1 cellular context compared by ENCODE assay signal in the genomic region with DNA sequence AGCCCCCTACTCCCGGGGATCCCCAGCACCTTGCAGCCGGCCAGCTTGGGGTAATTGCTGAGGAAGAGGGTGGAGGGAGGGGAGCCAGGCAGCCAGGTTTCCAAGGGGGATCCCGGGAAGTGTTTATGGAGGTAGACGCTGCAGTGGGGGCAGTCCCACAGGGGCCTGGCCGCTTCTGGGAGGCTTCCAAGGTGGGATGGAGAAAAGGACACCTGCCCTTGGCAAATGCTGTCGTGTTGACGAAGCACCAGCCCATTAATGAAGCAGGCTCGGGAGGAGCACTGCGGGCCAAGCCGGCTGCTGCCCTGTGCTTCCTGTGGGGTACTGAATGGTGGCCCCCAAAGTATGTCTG.
A peak's percentile ranks its signal among the peaks of the same experiment; 100 is the strongest.
TF ChIP-seq lines count a peak whose summit lies in the region.

No MANE protein-coding gene starts in this region.

TF ChIP-seq in HepG2, 621 proteins besides CTCF, POLR2A, EP300 and RAD21 (continued from another document):
- TF ChIP-seq, protein P1, sequence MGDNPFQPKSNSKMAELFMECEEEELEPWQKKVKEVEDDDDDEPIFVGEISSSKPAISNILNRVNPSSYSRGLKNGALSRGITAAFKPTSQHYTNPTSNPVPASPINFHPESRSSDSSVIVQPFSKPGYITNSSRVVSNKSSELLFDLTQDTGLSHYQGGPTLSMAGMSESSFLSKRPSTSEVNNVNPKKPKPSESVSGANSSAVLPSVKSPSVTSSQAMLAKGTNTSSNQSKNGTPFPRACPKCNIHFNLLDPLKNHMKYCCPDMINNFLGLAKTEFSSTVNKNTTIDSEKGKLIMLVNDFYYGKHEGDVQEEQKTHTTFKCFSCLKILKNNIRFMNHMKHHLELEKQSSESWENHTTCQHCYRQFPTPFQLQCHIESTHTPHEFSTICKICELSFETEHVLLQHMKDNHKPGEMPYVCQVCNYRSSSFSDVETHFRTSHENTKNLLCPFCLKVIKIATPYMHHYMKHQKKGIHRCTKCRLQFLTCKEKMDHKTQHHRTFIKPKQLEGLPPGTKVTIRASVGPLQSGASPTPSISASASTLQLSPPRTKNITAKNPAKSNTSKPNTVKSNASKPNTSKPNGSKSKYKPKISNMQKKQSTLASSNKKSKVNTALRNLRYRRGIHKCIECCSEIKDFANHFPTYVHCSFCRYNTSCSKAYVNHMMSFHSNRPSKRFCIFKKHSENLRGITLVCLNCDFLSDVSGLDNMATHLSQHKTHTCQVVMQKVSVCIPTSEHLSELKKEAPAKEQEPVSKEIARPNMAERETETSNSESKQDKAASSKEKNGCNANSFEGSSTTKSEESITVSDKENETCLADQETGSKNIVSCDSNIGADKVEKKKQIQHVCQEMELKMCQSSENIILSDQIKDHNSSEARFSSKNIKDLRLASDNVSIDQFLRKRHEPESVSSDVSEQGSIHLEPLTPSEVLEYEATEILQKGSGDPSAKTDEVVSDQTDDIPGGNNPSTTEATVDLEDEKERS (CRISPR knock-in tag; IDR thresholded peaks at IDR 0.05) = no peak
- TF ChIP-seq, protein P2, sequence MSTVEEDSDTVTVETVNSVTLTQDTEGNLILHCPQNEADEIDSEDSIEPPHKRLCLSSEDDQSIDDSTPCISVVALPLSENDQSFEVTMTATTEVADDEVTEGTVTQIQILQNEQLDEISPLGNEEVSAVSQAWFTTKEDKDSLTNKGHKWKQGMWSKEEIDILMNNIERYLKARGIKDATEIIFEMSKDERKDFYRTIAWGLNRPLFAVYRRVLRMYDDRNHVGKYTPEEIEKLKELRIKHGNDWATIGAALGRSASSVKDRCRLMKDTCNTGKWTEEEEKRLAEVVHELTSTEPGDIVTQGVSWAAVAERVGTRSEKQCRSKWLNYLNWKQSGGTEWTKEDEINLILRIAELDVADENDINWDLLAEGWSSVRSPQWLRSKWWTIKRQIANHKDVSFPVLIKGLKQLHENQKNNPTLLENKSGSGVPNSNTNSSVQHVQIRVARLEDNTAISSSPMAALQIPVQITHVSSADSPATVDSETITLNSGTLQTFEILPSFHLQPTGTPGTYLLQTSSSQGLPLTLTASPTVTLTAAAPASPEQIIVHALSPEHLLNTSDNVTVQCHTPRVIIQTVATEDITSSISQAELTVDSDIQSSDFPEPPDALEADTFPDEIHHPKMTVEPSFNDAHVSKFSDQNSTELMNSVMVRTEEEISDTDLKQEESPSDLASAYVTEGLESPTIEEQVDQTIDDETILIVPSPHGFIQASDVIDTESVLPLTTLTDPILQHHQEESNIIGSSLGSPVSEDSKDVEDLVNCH (CRISPR knock-in tag; IDR thresholded peaks at IDR 0.05) = no peak
- TF ChIP-seq KDM5B (CRISPR knock-in tag; IDR thresholded peaks at IDR 0.05; ENCODE audit: borderline replicate concordance) = 0 out of 2 replicates have a peak, but pooled peaks have one; percentile 13
